2 cellular contexts compared by ENCODE assay signal in genomic region chr12:128905003-128905544, GRCh38.
TF ChIP-seq lines count a peak whose summit lies in the region.

No MANE protein-coding gene starts in this region.

TF ChIP-seq in HEK293, 187 proteins besides CTCF, POLR2A, EP300 and RAD21 (continued from another document):
- no peak for TF ChIP-seq ZBTB11 (tag by site-specific recombination; conservative IDR thresholded peaks at IDR 0.05; ENCODE audit: low read depth)

TF ChIP-seq in HepG2, 621 proteins besides CTCF, POLR2A, EP300 and RAD21 (continued from another document and continues in another):
- TF ChIP-seq ZNF142 (CRISPR knock-in tag; IDR thresholded peaks at IDR 0.05) (0 out of 2 replicates have a peak, but pooled peaks have one; percentile 42), ZNF788 (CRISPR knock-in tag; IDR thresholded peaks at IDR 0.05; ENCODE audit: borderline replicate concordance) (peak; percentile 76), PITX1 (CRISPR knock-in tag; IDR thresholded peaks at IDR 0.05) (peak; percentile 70), ZBTB34 (CRISPR knock-in tag; IDR thresholded peaks at IDR 0.05) (no peak), ARNTL (CRISPR knock-in tag; IDR thresholded peaks at IDR 0.05) (peak; percentile 99), HOMEZ (CRISPR knock-in tag; IDR thresholded peaks at IDR 0.05; ENCODE audit: low read depth) (peak; percentile 68; the same call in 1 of the 2 replicates), SP5 (CRISPR knock-in tag; IDR thresholded peaks at IDR 0.05; ENCODE audit: borderline replicate concordance, low read depth) (peak; percentile 52; the same call in 1 of the 2 replicates), MAFK (conservative IDR thresholded peaks at IDR 0.05 in 1 of 2, IDR thresholded peaks at IDR 0.05 in 1 of 2; ENCODE audit: low read length in 2 of 2) (no peak), ZNF343 (CRISPR knock-in tag; IDR thresholded peaks at IDR 0.05) (0 out of 2 replicates have a peak, but pooled peaks have one; percentile 32), SPEN (CRISPR knock-in tag; IDR thresholded peaks at IDR 0.05; ENCODE audit: low read depth) (peak; percentile 21; the same call in 1 of the 2 replicates), ARID2 (CRISPR knock-in tag; IDR thresholded peaks at IDR 0.05; ENCODE audit: borderline replicate concordance) (0 out of 2 replicates have a peak, but pooled peaks have one; percentile 20), ZNF225 (CRISPR knock-in tag; IDR thresholded peaks at IDR 0.05) (peak; percentile 89), MYNN (CRISPR knock-in tag; IDR thresholded peaks at IDR 0.05; ENCODE audit: low read depth) (no peak), ZGPAT (CRISPR knock-in tag; IDR thresholded peaks at IDR 0.05) (peak; percentile 81), MEIS1 (CRISPR knock-in tag; IDR thresholded peaks at IDR 0.05; ENCODE audit: borderline replicate concordance) (peak; percentile 70), DRAP1 (CRISPR knock-in tag; IDR thresholded peaks at IDR 0.05) (peak; percentile 26; the same call in 1 of the 2 replicates), ADNP (CRISPR knock-in tag; IDR thresholded peaks at IDR 0.05) (peak; percentile 7), CHD2 (IDR thresholded peaks at IDR 0.05; ENCODE audit: low read depth, low read length) (peak; percentile 53), ZBTB20 (CRISPR knock-in tag; IDR thresholded peaks at IDR 0.05; ENCODE audit: borderline replicate concordance, low read depth) (peak; percentile 92; the same call in 1 of the 2 replicates), ZNF614 (CRISPR knock-in tag; IDR thresholded peaks at IDR 0.05; ENCODE audit: borderline replicate concordance) (0 out of 2 replicates have a peak, but pooled peaks have one; percentile 28), NFKB2 (CRISPR knock-in tag; IDR thresholded peaks at IDR 0.05; ENCODE audit: borderline replicate concordance) (peak; percentile 88; the same call in 1 of the 2 replicates), KMT2B (CRISPR knock-in tag; IDR thresholded peaks at IDR 0.05) (peak; percentile 33; the same call in 1 of the 2 replicates), ZFAT (CRISPR knock-in tag; conservative IDR thresholded peaks at IDR 0.05) (no peak), ZBTB8A (CRISPR knock-in tag; IDR thresholded peaks at IDR 0.05; ENCODE audit: borderline replicate concordance, low read depth) (peak; percentile 85; the same call in 1 of the 2 replicates), ZBTB39 (CRISPR knock-in tag; IDR thresholded peaks at IDR 0.05) (0 out of 2 replicates have a peak, but pooled peaks have one; percentile 35), ZNF414 (CRISPR knock-in tag; IDR thresholded peaks at IDR 0.05) (peak; percentile 72; the same call in 1 of the 2 replicates), ZBTB43 (CRISPR knock-in tag; conservative IDR thresholded peaks at IDR 0.05) (peak; percentile 99), ZBTB4 (CRISPR knock-in tag; IDR thresholded peaks at IDR 0.05; ENCODE audit: borderline replicate concordance) (0 out of 2 replicates have a peak, but pooled peaks have one; percentile 58), JUNB (CRISPR knock-in tag; IDR thresholded peaks at IDR 0.05; ENCODE audit: borderline replicate concordance) (peak; percentile 41; the same call in 1 of the 2 replicates), CREM (IDR thresholded peaks at IDR 0.05) (peak; percentile 81), CREM (CRISPR knock-in tag; IDR thresholded peaks at IDR 0.05) (no peak), SNAPC2 (CRISPR knock-in tag; IDR thresholded peaks at IDR 0.05) (0 out of 2 replicates have a peak, but pooled peaks have one; percentile 21), ISL2 (CRISPR knock-in tag; IDR thresholded peaks at IDR 0.05) (0 out of 2 replicates have a peak, but pooled peaks have one; percentile 38), TP53 (CRISPR knock-in tag; conservative IDR thresholded peaks at IDR 0.05) (peak; percentile 75; the same call in 1 of the 2 replicates), ZNF207 (IDR thresholded peaks at IDR 0.05; ENCODE audit: borderline replicate concordance) (no peak), MXD3 (CRISPR knock-in tag; IDR thresholded peaks at IDR 0.05) (peak; percentile 42; the same call in 1 of the 2 replicates), HNF4G (IDR thresholded peaks at IDR 0.05; ENCODE audit: borderline replicate concordance, low read depth, low read length) (0 out of 2 replicates have a peak, but pooled peaks have one; percentile 29), HNF4G (CRISPR knock-in tag; IDR thresholded peaks at IDR 0.05; ENCODE audit: borderline replicate concordance, low read depth) (peak; percentile 66), PCBP2 (optimal IDR thresholded peaks at IDR 0.05; ENCODE audit: low read depth, low read length, poor library complexity, severe bottlenecking) (no peak)
